ENCODE assay signal across 11 cellular contexts in the genomic region with DNA sequence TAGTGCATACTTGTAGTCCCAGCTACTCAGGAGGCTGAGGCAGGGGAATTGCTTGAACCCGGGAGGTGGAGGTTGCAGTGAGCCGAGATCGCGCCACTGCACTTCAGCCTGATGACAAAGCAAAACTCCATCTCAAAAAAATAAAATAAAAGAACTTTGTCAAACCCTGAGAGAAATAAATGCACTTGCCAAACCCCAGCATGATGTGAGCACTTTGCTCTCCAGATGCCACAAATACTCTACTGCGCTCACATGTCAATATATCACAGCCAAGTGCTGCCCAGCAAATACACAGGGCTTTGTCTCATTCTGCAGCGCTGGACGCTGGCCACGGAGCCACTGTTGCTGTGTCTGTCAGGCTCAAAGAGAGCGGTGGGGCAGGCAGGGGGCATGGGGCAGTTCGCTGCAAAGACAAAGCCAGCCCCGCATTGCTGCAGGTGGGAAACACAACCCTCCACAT. TPM values are rescaled to one million over a fixed set of nuclear protein-coding genes. Genes with fewer than 3 reads are reported as not detected.
DNase-seq lines count a peak whose midpoint lies in the region; ATAC-seq lines count a peak whose summit lies in the region.
"Had no signal": no experiment of that assay in that cellular context is flagged by ENCODE, and none has a peak within 500 bp of the region (broad histone marks: within the 10 kb centered on the region; RNA-seq: fewer than 3 reads in every experiment).

No MANE protein-coding gene starts in this region.

- DNase-seq in GM04504 (ENCODE audit: low read depth) (peak; percentile 54), astrocyte of the hippocampus (ENCODE audit: low read depth, low spot score) (peak; percentile 84), inferior parietal cortex (ENCODE audit: extremely low spot score) (peak; percentile 88), NCI-H526 (lab: John Stamatoyannopoulos, UW) (no peak), GOT3 (lab: John Stamatoyannopoulos, UW) (no peak)
- DNase-seq in stimulated activated naive CD4-positive, alpha-beta T cell treated with Interleukin-2 at 50 U/mL for 16 hours (lab: John Stamatoyannopoulos, UW), result no peak
- DNase-seq: activated CD4-positive, alpha-beta T cell treated with anti-CD3 and anti-CD28 coated beads, Interleukin-2, amount 50 U/mL, for 48 hours; GDM1; stimulated activated naive CD8-positive, alpha-beta T cell treated with anti-CD3 and anti-CD28 coated beads, Interleukin-15, amount 100 ng/mL, for 72 hours had no signal

- no peaks in the 10 kb centered on the region for H3K9me3 ChIP-seq in skeletal muscle tissue (ENCODE audit: control insufficient read depth in 3 of 3, low read length in 3 of 3)

- H3K36me3 ChIP-seq in skeletal muscle tissue (ENCODE audit: control insufficient read depth in 3 of 3, insufficient read depth in 3 of 3, low read length in 3 of 3), result no peaks in the 10 kb centered on the region

- H3K27me3 ChIP-seq in skeletal muscle tissue (ENCODE audit: control insufficient read depth in 3 of 3, insufficient read depth in 3 of 3, low read length in 3 of 3), result no peaks in the 10 kb centered on the region

- H3K27ac ChIP-seq in skeletal muscle tissue (ENCODE audit: low read depth, low read length), result peak overlapping the region; percentile 59

- no peak for ATAC-seq in GM19351 (IDR thresholded peaks at IDR 0.05; ENCODE audit: unreplicated experiment)
- ATAC-seq: stimulated activated naive CD8-positive, alpha-beta T cell treated with anti-CD3 and anti-CD28 coated beads, Interleukin-15, amount 100 ng/mL, for 72 hours had no signal

- peak overlapping the region; percentile 36 to 69 (median 54) for H3K9ac ChIP-seq in skeletal muscle tissue (ENCODE audit: low read depth in 1 of 3, low read length in 3 of 3)

- H3K4me1 ChIP-seq in skeletal muscle tissue (ENCODE audit: control insufficient read depth in 3 of 3, insufficient read depth in 3 of 3, low read length in 3 of 3), result peaks cover 26 to 52% (median 43%) of the 10 kb centered on the region in 3 donors

- peak overlapping the region in 2 of 3 donors; percentile 1 to 15 for H3K4me3 ChIP-seq in skeletal muscle tissue (ENCODE audit: low read length in 3 of 3)

RNA-seq across cellular contexts. Expression of gene AHNAK, which starts 45.1 kb away (rescaled TPM):
- total RNA-seq in skeletal muscle tissue, result 432 TPM

Comparison
In these comparisons a context has a peak if more than half of its experiments do, and no peak if none do; other contexts are left out.
1. DNase-seq: peak in GM04504 (single experiment), astrocyte of the hippocampus (single experiment) and inferior parietal cortex (single experiment); none in NCI-H526 (0 of 2), GOT3 (single experiment) and stimulated activated naive CD4-positive, alpha-beta T cell treated with Interleukin-2 at 50 U/mL for 16 hours (single experiment).